15 cellular contexts compared by ENCODE assay signal in the genomic region with DNA sequence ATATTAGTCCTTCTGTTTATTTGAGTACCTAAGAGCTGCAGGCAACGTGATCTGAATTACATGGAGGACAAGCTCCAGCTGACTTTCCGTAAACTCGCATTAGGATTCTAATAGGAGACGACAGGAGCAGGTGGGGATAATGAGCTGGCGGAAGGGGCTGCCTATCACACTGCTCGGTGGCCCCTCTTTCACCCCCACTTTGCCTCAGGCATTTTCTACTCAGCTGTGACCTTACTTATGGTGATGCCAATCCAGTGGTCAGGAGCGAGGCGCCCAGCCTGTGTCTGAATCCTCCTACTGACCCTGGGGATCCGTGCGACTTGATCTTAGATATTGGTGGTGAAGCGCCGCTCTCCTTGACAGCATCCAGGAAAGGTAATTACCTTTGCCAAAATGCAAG. TPM values are rescaled to one million over a fixed set of nuclear protein-coding genes. Genes with fewer than 3 reads are reported as not detected.
DNase-seq lines count a peak whose midpoint lies in the region; TF ChIP-seq lines count a peak whose summit lies in the region.
"Had no signal": no experiment of that assay in that cellular context is flagged by ENCODE, and none has a peak within 500 bp of the region (broad histone marks: within the 10 kb centered on the region; RNA-seq: fewer than 3 reads in every experiment).

A gene with protein sequence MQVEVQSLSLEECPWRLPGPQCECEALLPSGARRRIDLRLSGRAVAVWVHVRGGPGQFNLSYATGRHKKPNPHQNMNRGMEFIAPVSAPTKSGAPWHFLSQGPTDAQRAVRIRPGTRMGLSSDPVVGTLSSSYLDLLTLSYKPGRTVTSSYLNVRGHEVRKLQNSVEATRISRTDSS (plus strand): TSS at position 234 of the 400 bp plus-strand sequence. CDS start 160 bp downstream, at position 394.

- H3K27ac Mint-ChIP-seq in brain (peak within 1 kb of the TSS in 4 of 5 experiments; percentile 64 to 88 (median 86)), MCF 10A (ENCODE audit: low read depth, unreplicated experiment) (no peak within 1 kb of the TSS)

- H3K4me3 Mint-ChIP-seq in brain (peak within 1 kb of the TSS in 4 of 5 experiments; percentile 7 to 44 (median 22)), MCF 10A (ENCODE audit: unreplicated experiment) (no peak within 1 kb of the TSS)

- H3K9me3 Mint-ChIP-seq in brain (peaks cover 2 to 5% (median 3%) of the 10 kb centered on the region in 5 experiments), MCF 10A (ENCODE audit: unreplicated experiment) (no peaks in the 10 kb centered on the region)

- CTCF ChIA-PET in MCF 10A (lab: Yijun Ruan, JAX): interaction anchor here (1.8 kb wide), 1 partner anchor 15 kb away, joined by 8 read pairs; no protein-coding TSS in a partner anchor

- peaks cover 38% of the 10 kb centered on the region for H3K4me1 Mint-ChIP-seq in brain
- no peaks in the 10 kb centered on the region for H3K4me1 Mint-ChIP-seq in MCF 10A (ENCODE audit: insufficient read depth, unreplicated experiment)

- DNase-seq in NCI-H82 (lab: John Stamatoyannopoulos, UW): peak; percentile 88
- no peak for DNase-seq in NCI-H82 treated with DMSO at 0.1 percent for 48 hours (lab: John Stamatoyannopoulos, UW; ENCODE audit: unreplicated experiment)
- DNase-seq in NCI-H524 (lab: John Stamatoyannopoulos, UW): peak; percentile 78 to 93
- peak; percentile 83 for DNase-seq in retina
- DNase-seq in MCF 10A (ENCODE audit: unreplicated experiment): no peak
- no peak for DNase-seq in Kasumi-1 (lab: John Stamatoyannopoulos, UW)
- DNase-seq in NCI-H2029 (lab: John Stamatoyannopoulos, UW): no peak
- DNase-seq: GM23248, NCI-H2081, NCI-H2227 treated with DMSO at 0.1 percent for 48 hours, NCI-H526, SK-N-SH, T-helper 1 cell had no signal

- TF ChIP-seq CTCF in brain (conservative IDR thresholded peaks at IDR 0.05): no peak
- no peak for TF ChIP-seq CTCF in MCF 10A (IDR thresholded peaks at IDR 0.05; ENCODE audit: unreplicated experiment)

- POLR2A ChIA-PET in MCF 10A (lab: Yijun Ruan, JAX): no interaction called here

- H3K36me3 Mint-ChIP-seq in brain (no peaks in the 10 kb centered on the region), MCF 10A (ENCODE audit: insufficient read depth, unreplicated experiment) (no peaks in the 10 kb centered on the region)

- H3K27me3 Mint-ChIP-seq in brain: peaks cover 3% of the 10 kb centered on the region
- H3K27me3 Mint-ChIP-seq in MCF 10A (ENCODE audit: insufficient read depth, unreplicated experiment): peaks cover 47% of the 10 kb centered on the region

- no TSS peak for BruUV-seq in MCF 10A (replicated peaks; lab: Mats Ljungman, UMichigan)

- intact Hi-C loops in MCF 10A (cut with micrococcal nuclease): no loop called here

RNA-seq across cellular contexts. Expression of the gene that starts here (rescaled TPM):
- polyA plus RNA-seq in brain (ENCODE audit: insufficient read depth, low read depth, low replicate concordance): not detected
- not detected in 2 replicates for total RNA-seq in MCF 10A (2022)
- total RNA-seq: Daoy, GM23248 had no signal
- polyA plus RNA-seq: GM23248, SK-N-SH had no signal

Comparison
In these comparisons a context has a peak if more than half of its experiments do, and no peak if none do; other contexts are left out.
1. DNase-seq: peak in NCI-H82 (single experiment), NCI-H524 (2 of 2) and retina (single experiment); none in NCI-H82 treated with DMSO at 0.1 percent for 48 hours (single experiment), MCF 10A (single experiment), Kasumi-1 (0 of 2) and NCI-H2029 (single experiment).